Comparison of ENCODE assay signal across 12 cellular contexts in the genomic region with DNA sequence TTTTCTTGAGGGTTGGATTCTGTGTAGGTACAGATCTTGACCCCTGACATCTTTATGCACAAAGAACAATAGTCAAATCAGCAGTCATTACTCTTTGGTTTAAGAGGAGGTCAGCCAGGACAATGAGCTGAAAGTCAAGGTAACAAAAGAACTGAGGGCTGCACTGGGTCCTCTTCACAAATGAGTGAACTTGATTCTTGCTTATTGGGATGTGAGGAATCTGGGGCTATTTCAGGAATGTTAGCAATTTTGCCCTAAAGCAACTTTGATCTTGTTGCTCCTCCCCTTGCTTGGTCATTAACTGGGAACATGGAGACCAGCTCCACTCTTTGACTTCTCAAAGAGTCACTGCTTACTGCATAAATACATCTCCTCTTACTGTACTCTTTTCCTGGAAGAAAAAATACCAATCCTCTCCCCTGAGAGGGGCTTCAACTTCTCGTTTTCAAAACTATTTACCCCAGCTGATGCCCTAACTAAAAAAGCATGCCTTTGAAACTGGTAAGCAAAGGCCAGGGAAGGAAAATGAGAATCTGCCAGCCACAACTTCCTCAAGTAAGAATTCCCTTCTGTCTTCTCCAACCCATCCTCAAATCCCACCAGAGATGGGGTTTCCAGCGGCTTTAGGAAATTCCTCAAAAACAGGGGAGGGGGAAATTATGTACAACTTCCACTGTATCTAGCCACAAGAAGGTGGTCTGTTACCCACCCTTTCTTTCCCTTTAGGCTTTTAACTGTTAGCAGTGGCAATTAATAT.
DNase-seq lines count a peak whose midpoint lies in the region; FAIRE-seq and TF ChIP-seq lines count a peak whose summit lies in the region.
"Had no signal": no experiment of that assay in that cellular context is flagged by ENCODE, and none has a peak within 500 bp of the region (broad histone marks: within the 10 kb centered on the region; RNA-seq: fewer than 3 reads in every experiment).

No MANE protein-coding gene starts in this region.

- DNase-seq in ACHN (peak; percentile 86), LHCN-M2 (ENCODE audit: low read depth) (peak; percentile 22), breast epithelium (ENCODE audit: low spot score in 2 of 2) (no peak), keratinocyte (ENCODE audit: low read depth, low spot score) (no peak), amygdala (lab: John Stamatoyannopoulos, UW) (no peak), HPDE6-E6E7 (ENCODE audit: extremely low spot score) (no peak), OCI-M2 (lab: John Stamatoyannopoulos, UW; ENCODE audit: unreplicated experiment) (no peak)
- no peak for DNase-seq in activated CD4-positive, CD25-positive, alpha-beta regulatory T cell treated with anti-CD3 and anti-CD28 coated beads, Interleukin-2, amount 50 U/mL, for 72 hours
- DNase-seq: head of caudate nucleus, NCI-H1436 treated with DMSO at 0.1 percent for 48 hours, T-helper 2 cell had no signal

- H3K79me2 ChIP-seq in keratinocyte (ENCODE audit: control insufficient read depth, insufficient read depth, low read length) = no peaks in the 10 kb centered on the region

- no peaks in the 10 kb centered on the region for H4K20me1 ChIP-seq in keratinocyte (ENCODE audit: control insufficient read depth, extremely low read depth, insufficient read depth, low read length)

- in situ Hi-C loops in ACHN (cut with HindIII; ENCODE audit: low pct_ligation_motif_present, low pct_unique_long_range_greater_than_20kb, low sequenced_read_pairs) = no loop called here

- dilution Hi-C loops in keratinocyte (cut with MboI; ENCODE audit: extremely low pct_ligation_motif_present, low sequenced_read_pairs) = no loop called here

- TF ChIP-seq POLR2A in breast epithelium (IDR thresholded peaks at IDR 0.05) = no peak

- H3K9ac ChIP-seq in keratinocyte (ENCODE audit: control insufficient read depth, extremely low read depth, insufficient read depth, low read length) = no peak overlapping the region

- H3K4me3 ChIP-seq in breast epithelium (no peak overlapping the region), keratinocyte (ENCODE audit: control insufficient read depth in 2 of 3, extremely low read depth in 1 of 3, insufficient read depth in 2 of 3, low read depth in 1 of 3, low read length in 3 of 3) (no peak overlapping the region)
- H3K4me3 ChIP-seq: suprapubic skin had no signal

- peak overlapping the region; percentile 18 for H3K4me2 ChIP-seq in keratinocyte (ENCODE audit: control insufficient read depth, extremely low read depth, insufficient read depth, low read depth, low read length)

- H3K4me1 ChIP-seq in breast epithelium (no peaks in the 10 kb centered on the region), keratinocyte (ENCODE audit: control insufficient read depth, extremely low read depth, insufficient read depth, low read length) (peaks cover 9% of the 10 kb centered on the region)
- H3K4me1 ChIP-seq: suprapubic skin had no signal

- intact Hi-C loops in breast epithelium (cut with DNase I; ENCODE audit: low total_unique reads) = no loop called here

- FAIRE-seq in keratinocyte (lab: Jason Lieb, UNC) = peak; percentile 95

- peak overlapping the region; percentile 72 for H2AFZ ChIP-seq in keratinocyte (ENCODE audit: control insufficient read depth, low read length)

- H3K36me3 ChIP-seq in breast epithelium = no peaks in the 10 kb centered on the region
- no peaks in the 10 kb centered on the region for H3K36me3 ChIP-seq in keratinocyte (ENCODE audit: control insufficient read depth in 2 of 2, extremely low read depth in 1 of 2, insufficient read depth in 2 of 2, low read length in 2 of 2)
- H3K36me3 ChIP-seq: suprapubic skin had no signal

- TF ChIP-seq CTCF in breast epithelium (IDR thresholded peaks at IDR 0.05) (no peak), keratinocyte (optimal IDR thresholded peaks at IDR 0.05 in 1 of 3, IDR thresholded peaks at IDR 0.05 in 1 of 3, conservative IDR thresholded peaks at IDR 0.05 in 1 of 3; ENCODE audit: extremely low read depth in 1 of 3, insufficient read depth in 2 of 3, low read length in 3 of 3) (no peak)

- H3K27me3 ChIP-seq in breast epithelium (no peaks in the 10 kb centered on the region), keratinocyte (ENCODE audit: control insufficient read depth, extremely low read depth, insufficient read depth, low read length) (no peaks in the 10 kb centered on the region)
- H3K27me3 ChIP-seq: suprapubic skin had no signal

- H3K9me3 ChIP-seq in breast epithelium (no peaks in the 10 kb centered on the region), keratinocyte (ENCODE audit: control insufficient read depth, low read depth, low read length) (no peaks in the 10 kb centered on the region)
- H3K9me3 ChIP-seq: suprapubic skin had no signal

- no peaks in the 10 kb centered on the region for H3K9me1 ChIP-seq in keratinocyte (ENCODE audit: control insufficient read depth, extremely low read depth, insufficient read depth, low read length)

- H3K27ac ChIP-seq in breast epithelium (peak overlapping the region; percentile 27 to 43), keratinocyte (ENCODE audit: control insufficient read depth, insufficient read depth, low read length) (no peak overlapping the region)
- H3K27ac ChIP-seq: suprapubic skin had no signal

Comparison
In these comparisons a context has a peak if more than half of its experiments do, and no peak if none do; other contexts are left out.
1. DNase-seq: peak in ACHN (single experiment) and LHCN-M2 (single experiment); none in breast epithelium (0 of 2), keratinocyte (single experiment), amygdala (0 of 56), HPDE6-E6E7 (single experiment), OCI-M2 (single experiment) and activated CD4-positive, CD25-positive, alpha-beta regulatory T cell treated with anti-CD3 and anti-CD28 coated beads, Interleukin-2, amount 50 U/mL, for 72 hours (single experiment).